Comparison of ENCODE assay signal across 1 cellular context in the genomic region with DNA sequence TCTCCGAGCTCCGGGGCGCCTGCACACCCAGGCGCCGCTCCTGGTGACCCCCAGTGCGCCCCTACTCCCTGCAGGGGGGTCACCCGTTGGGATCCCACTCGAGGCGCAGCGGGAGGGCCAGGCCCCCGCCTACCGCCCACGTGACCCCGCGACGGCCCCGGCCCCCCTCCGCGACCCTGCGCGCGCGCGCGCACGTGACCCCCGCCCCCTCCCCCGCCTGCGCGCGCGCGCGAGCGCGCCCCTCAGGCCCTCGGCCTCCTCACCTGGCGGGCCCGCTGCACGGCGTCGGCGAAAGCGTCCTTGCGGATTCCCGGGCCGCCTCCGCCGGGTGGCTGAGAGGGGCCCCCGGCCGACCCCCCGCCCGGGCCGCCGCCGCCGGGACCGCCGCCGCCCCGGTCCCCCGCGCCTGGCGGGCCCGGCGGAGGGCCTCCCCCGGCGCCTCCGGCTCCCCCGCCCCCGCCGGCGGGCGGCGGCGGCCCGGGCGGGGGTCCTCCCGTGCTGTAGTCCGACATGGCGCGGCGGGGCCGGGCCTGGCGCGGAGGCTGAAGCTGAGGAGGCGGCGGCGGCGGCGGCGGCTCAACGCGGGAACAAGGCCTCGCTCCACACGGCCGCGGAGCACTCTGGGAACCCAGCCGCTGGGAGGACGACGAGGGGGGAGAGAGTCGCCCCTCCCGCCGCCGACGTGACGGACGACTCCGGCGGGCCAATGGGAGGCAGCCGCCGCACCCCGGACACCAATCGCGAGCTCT.
TF ChIP-seq lines count a peak whose summit lies in the region.

Gene KHSRP (minus strand): TSS at position 622 of the 749 bp plus-strand sequence. CDS start 110 bp downstream, at position 512.

TF ChIP-seq in HepG2, 621 proteins besides CTCF, POLR2A, EP300 and RAD21 (continued from another document and continues in another):
- TF ChIP-seq HOMEZ (CRISPR knock-in tag; IDR thresholded peaks at IDR 0.05; ENCODE audit: low read depth) (no peak), ZNF335 (CRISPR knock-in tag; IDR thresholded peaks at IDR 0.05) (no peak), POLR2G (IDR thresholded peaks at IDR 0.05; ENCODE audit: low read depth, low read length) (peak; percentile 83), ZNF790 (CRISPR knock-in tag; IDR thresholded peaks at IDR 0.05; ENCODE audit: borderline replicate concordance) (no peak), IKZF4 (CRISPR knock-in tag; IDR thresholded peaks at IDR 0.05; ENCODE audit: borderline replicate concordance, low read depth, not compliant biosample characterization) (no peak), POGZ (CRISPR knock-in tag; IDR thresholded peaks at IDR 0.05) (0 out of 2 replicates have a peak, but pooled peaks have one; percentile 8), CEBPG (CRISPR knock-in tag; IDR thresholded peaks at IDR 0.05) (no peak), ZNF7 (CRISPR knock-in tag; IDR thresholded peaks at IDR 0.05) (no peak), RERE (CRISPR knock-in tag; IDR thresholded peaks at IDR 0.05; ENCODE audit: low read depth) (no peak), ZFP62 (CRISPR knock-in tag; IDR thresholded peaks at IDR 0.05) (no peak), ZBTB14 (CRISPR knock-in tag; IDR thresholded peaks at IDR 0.05) (peak; percentile 65; the same call in 1 of the 2 replicates), SRSF4 (IDR thresholded peaks at IDR 0.05; ENCODE audit: low read depth, low read length, poor library complexity, severe bottlenecking) (no peak), POLR2AphosphoS5 (IDR thresholded peaks at IDR 0.05; ENCODE audit: low read depth, low read length) (0 out of 2 replicates have a peak, but pooled peaks have one; percentile 45), ZSCAN5A (CRISPR knock-in tag; IDR thresholded peaks at IDR 0.05; ENCODE audit: borderline replicate concordance) (no peak), MAF1 (CRISPR knock-in tag; IDR thresholded peaks at IDR 0.05; ENCODE audit: borderline replicate concordance) (no peak), SP140L (CRISPR knock-in tag; IDR thresholded peaks at IDR 0.05; ENCODE audit: borderline replicate concordance) (no peak), REST (IDR thresholded peaks at IDR 0.05; ENCODE audit: borderline replicate concordance in 1 of 2, low read depth in 1 of 2, low read length in 2 of 2) (no peak), DNMT1 (CRISPR knock-in tag; IDR thresholded peaks at IDR 0.05) (no peak), HMGA1 (CRISPR knock-in tag; conservative IDR thresholded peaks at IDR 0.05) (no peak), ZNF30 (CRISPR knock-in tag; IDR thresholded peaks at IDR 0.05) (no peak), SAFB2 (CRISPR knock-in tag; IDR thresholded peaks at IDR 0.05; ENCODE audit: borderline replicate concordance, low read depth) (no peak), MBNL3 (CRISPR knock-in tag; conservative IDR thresholded peaks at IDR 0.05) (no peak), ZNF773 (CRISPR knock-in tag; IDR thresholded peaks at IDR 0.05; ENCODE audit: borderline replicate concordance) (no peak), YY1 (IDR thresholded peaks at IDR 0.05; ENCODE audit: insufficient read depth, insufficient replicate concordance, low read depth, low read length) (peak; percentile 21), NCOR1 (IDR thresholded peaks at IDR 0.05; ENCODE audit: borderline replicate concordance, low read length) (no peak), RFXANK (CRISPR knock-in tag; IDR thresholded peaks at IDR 0.05) (no peak), MTF1 (CRISPR knock-in tag; IDR thresholded peaks at IDR 0.05) (no peak), MAFG (CRISPR knock-in tag; IDR thresholded peaks at IDR 0.05) (no peak), MAX (IDR thresholded peaks at IDR 0.05) (peak; percentile 68; the same call in 1 of the 2 replicates)
- TF ChIP-seq, protein P1, sequence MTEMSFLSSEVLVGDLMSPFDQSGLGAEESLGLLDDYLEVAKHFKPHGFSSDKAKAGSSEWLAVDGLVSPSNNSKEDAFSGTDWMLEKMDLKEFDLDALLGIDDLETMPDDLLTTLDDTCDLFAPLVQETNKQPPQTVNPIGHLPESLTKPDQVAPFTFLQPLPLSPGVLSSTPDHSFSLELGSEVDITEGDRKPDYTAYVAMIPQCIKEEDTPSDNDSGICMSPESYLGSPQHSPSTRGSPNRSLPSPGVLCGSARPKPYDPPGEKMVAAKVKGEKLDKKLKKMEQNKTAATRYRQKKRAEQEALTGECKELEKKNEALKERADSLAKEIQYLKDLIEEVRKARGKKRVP (CRISPR knock-in tag; IDR thresholded peaks at IDR 0.05): no peak
- TF ChIP-seq, protein P2, sequence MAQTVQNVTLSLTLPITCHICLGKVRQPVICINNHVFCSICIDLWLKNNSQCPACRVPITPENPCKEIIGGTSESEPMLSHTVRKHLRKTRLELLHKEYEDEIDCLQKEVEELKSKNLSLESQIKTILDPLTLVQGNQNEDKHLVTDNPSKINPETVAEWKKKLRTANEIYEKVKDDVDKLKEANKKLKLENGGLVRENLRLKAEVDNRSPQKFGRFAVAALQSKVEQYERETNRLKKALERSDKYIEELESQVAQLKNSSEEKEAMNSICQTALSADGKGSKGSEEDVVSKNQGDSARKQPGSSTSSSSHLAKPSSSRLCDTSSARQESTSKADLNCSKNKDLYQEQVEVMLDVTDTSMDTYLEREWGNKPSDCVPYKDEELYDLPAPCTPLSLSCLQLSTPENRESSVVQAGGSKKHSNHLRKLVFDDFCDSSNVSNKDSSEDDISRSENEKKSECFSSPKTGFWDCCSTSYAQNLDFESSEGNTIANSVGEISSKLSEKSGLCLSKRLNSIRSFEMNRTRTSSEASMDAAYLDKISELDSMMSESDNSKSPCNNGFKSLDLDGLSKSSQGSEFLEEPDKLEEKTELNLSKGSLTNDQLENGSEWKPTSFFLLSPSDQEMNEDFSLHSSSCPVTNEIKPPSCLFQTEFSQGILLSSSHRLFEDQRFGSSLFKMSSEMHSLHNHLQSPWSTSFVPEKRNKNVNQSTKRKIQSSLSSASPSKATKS (CRISPR knock-in tag; IDR thresholded peaks at IDR 0.05): no peak
- TF ChIP-seq, protein P3, sequence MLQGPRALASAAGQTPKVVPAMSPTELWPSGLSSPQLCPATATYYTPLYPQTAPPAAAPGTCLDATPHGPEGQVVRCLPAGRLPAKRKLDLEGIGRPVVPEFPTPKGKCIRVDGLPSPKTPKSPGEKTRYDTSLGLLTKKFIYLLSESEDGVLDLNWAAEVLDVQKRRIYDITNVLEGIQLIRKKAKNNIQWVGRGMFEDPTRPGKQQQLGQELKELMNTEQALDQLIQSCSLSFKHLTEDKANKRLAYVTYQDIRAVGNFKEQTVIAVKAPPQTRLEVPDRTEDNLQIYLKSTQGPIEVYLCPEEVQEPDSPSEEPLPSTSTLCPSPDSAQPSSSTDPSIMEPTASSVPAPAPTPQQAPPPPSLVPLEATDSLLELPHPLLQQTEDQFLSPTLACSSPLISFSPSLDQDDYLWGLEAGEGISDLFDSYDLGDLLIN (CRISPR knock-in tag; IDR thresholded peaks at IDR 0.05; ENCODE audit: borderline replicate concordance): no peak
